In the genomic region with DNA sequence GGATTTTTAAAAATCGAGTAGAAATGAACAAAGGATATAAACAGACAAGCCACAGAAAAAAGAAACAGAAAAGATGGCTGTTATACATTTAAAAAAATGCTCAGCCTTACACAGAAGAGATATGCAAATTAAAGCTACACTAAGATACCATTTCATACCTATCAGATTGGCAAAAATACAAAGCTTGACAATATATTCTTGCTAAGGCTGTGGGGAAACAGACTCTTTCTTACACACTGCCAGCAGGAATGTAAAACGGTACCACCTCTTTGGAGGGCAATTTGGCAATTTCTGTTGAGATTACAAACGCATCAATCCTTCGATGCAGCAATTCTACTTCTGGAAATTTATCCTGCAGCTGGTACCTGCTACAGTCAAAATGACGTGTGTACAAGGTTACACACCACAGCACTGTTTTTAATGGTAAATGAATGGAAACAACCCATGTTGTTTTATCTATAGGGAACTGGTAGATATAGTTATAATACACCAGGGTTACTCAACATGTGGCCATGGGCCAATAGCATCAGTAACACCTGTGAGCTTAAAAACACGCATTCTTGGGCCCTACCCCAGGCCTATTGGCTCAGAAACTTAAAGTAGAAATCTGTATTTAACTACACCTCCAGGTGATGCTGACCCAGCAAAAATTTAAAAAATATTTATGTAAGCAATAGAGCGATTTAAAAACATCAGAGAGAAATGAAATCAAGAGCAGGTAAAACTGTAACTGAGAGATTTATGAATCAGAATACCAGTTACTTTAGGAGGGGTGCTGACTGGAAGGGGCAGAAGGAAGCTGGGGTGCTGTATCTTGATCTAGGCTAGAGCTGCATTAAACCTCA, we compare ENCODE assay signal across 1 cellular context.
TF ChIP-seq lines count a peak whose summit lies in the region.

No MANE protein-coding gene starts in this region.

TF ChIP-seq in H1, 55 proteins besides CTCF, POLR2A, EP300 and RAD21:
- TF ChIP-seq, protein P1, sequence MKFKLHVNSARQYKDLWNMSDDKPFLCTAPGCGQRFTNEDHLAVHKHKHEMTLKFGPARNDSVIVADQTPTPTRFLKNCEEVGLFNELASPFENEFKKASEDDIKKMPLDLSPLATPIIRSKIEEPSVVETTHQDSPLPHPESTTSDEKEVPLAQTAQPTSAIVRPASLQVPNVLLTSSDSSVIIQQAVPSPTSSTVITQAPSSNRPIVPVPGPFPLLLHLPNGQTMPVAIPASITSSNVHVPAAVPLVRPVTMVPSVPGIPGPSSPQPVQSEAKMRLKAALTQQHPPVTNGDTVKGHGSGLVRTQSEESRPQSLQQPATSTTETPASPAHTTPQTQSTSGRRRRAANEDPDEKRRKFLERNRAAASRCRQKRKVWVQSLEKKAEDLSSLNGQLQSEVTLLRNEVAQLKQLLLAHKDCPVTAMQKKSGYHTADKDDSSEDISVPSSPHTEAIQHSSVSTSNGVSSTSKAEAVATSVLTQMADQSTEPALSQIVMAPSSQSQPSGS (IDR thresholded peaks at IDR 0.05; ENCODE audit: low read length), result no peak
- TF ChIP-seq HDAC6 (IDR thresholded peaks at IDR 0.05; ENCODE audit: low read depth, low read length) (no peak), KDM4A (IDR thresholded peaks at IDR 0.05; ENCODE audit: low read depth, low read length, severe bottlenecking) (no peak)
TF ChIP-seq in H1: peak in this region for 0.
